ENCODE assay signal across 9 cellular contexts in genomic region chr1:54581621-54582035, GRCh38. TPM values are rescaled to one million over a fixed set of nuclear protein-coding genes. Genes with fewer than 3 reads are reported as not detected.
DNase-seq lines count a peak whose midpoint lies in the region; ATAC-seq and TF ChIP-seq lines count a peak whose summit lies in the region.
"Had no signal": no experiment of that assay in that cellular context is flagged by ENCODE, and none has a peak within 500 bp of the region (broad histone marks: within the 10 kb centered on the region; RNA-seq: fewer than 3 reads in every experiment).

No MANE protein-coding gene starts in this region.

- no peak for TF ChIP-seq CTCF in nephron progenitor cell (IDR thresholded peaks at IDR 0.05)

- H3K27ac ChIP-seq in caudate nucleus (ENCODE audit: low read depth, low read length): peak overlapping the region; percentile 90
- H3K27ac ChIP-seq: SK-N-MC had no signal

- no peak overlapping the region for H3K27ac Mint-ChIP-seq in nephron progenitor cell

- H3K4me3 Mint-ChIP-seq in nephron progenitor cell: no peak overlapping the region

- H3K4me1 Mint-ChIP-seq in nephron progenitor cell: peaks cover 52% of the 10 kb centered on the region

- H3K9me3 Mint-ChIP-seq in nephron progenitor cell: no peaks in the 10 kb centered on the region

- ATAC-seq in left lobe of liver (peak; percentile 92), HG03108 (IDR thresholded peaks at IDR 0.05; ENCODE audit: unreplicated experiment) (no peak)

- no peaks in the 10 kb centered on the region for H3K36me3 Mint-ChIP-seq in nephron progenitor cell (ENCODE audit: low read depth)

- no peaks in the 10 kb centered on the region for H3K27me3 Mint-ChIP-seq in nephron progenitor cell (ENCODE audit: low read depth, poor library complexity)

- DNase-seq in NCI-H1417 (lab: John Stamatoyannopoulos, UW) (peak in 2 of 3 experiments; percentile 16 to 17), NCI-H1417 treated with DMSO at 0.1 percent for 48 hours (lab: John Stamatoyannopoulos, UW) (no peak), caudate nucleus (lab: John Stamatoyannopoulos, UW) (peak in 57 of 61 donors; percentile 13 to 93 (median 68)), left lobe of liver (ENCODE audit: low spot score) (peak; percentile 99), ureter (ENCODE audit: low spot score) (peak; percentile 95), OCI-M1 (lab: John Stamatoyannopoulos, UW) (no peak), nephron progenitor cell (no peak)

RNA-seq across cellular contexts. Expression of gene ACOT11, which starts 33.6 kb away (rescaled TPM):
- total RNA-seq in left lobe of liver (1.5 TPM), ureter (53.7 TPM)

RNA-seq across cellular contexts. Expression of gene FAM151A, which starts 41.7 kb away (rescaled TPM):
- total RNA-seq in left lobe of liver: 78.9 TPM
- total RNA-seq in ureter: not detected

RNA-seq across cellular contexts. Expression of gene MROH7, which starts 60.0 kb away (rescaled TPM):
- total RNA-seq in left lobe of liver (2.3 TPM), ureter (25.2 TPM)

Comparison
In these comparisons a context has a peak if more than half of its experiments do, and no peak if none do; other contexts are left out.
1. DNase-seq: peak in NCI-H1417 (2 of 3), caudate nucleus (57 of 61), left lobe of liver (single experiment) and ureter (single experiment); none in NCI-H1417 treated with DMSO at 0.1 percent for 48 hours (single experiment), OCI-M1 (single experiment) and nephron progenitor cell (single experiment).
2. RNA of gene ACOT11, which starts 33.6 kb away (total RNA-seq): 53.7 TPM in ureter (single experiment); 1.5 TPM in left lobe of liver (single experiment); every median in the first group is over 10 times any median in the second.
3. RNA of gene FAM151A, which starts 41.7 kb away (total RNA-seq): 78.9 TPM in left lobe of liver (single experiment); not detected in ureter (single experiment); every median in the first group is over 10 times any median in the second.